ENCODE assay signal across 31 cellular contexts in the genomic region with DNA sequence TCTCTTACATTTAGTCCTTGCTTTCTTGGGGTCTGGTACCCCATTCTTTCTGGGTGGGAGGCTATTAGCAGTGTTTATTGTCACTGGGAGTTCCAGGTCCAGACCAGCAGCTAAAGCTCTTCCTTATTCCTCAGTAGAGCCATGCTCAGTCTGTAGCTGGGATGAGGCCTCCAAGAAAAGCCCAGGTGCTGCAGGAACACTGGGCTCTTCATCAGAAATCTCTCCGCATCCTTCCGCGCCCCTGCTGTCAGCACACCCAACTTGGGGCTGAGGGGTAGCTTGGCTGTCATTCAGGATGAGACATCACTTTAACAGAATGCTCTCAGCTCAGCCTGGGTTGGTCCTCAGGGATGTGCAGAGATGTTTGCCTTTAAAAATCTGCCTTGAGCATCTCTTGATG.
"Had no signal": no experiment of that assay in that cellular context is flagged by ENCODE, and none has a peak within 500 bp of the region (broad histone marks: within the 10 kb centered on the region; RNA-seq: fewer than 3 reads in every experiment).

No MANE protein-coding gene starts in this region.

- DNase-seq: activated CD4-positive, alpha-beta T cell treated with anti-CD3 and anti-CD28 coated beads for 36 hours; activated CD4-positive, alpha-beta T cell treated with anti-CD3 and anti-CD28 coated beads, Interleukin-2, amount 50 U/mL, for 1 hour; activated CD4-positive, alpha-beta T cell treated with anti-CD3 and anti-CD28 coated beads, Interleukin-2, amount 50 U/mL, for 48 hours; activated CD4-positive, CD25-positive, alpha-beta regulatory T cell; activated CD4-positive, CD25-positive, alpha-beta regulatory T cell treated with anti-CD3 and anti-CD28 coated beads, Interleukin-2, amount 50 U/mL, for 72 hours; activated CD8-positive, alpha-beta memory T cell treated with anti-CD3 and anti-CD28 coated beads for 24 hours; activated CD8-positive, alpha-beta T cell treated with anti-CD3 and anti-CD28 coated beads for 36 hours; activated effector memory CD4-positive, alpha-beta T cell treated with Interleukin-2 at 50 U/mL for 16 hours; activated gamma-delta T cell treated with Interleukin-2 at 50 U/mL for 16 hours; activated naive CD4-positive, alpha-beta T cell treated with Interleukin-2 at 50 U/mL for 16 hours; activated naive CD8-positive, alpha-beta T cell treated with anti-CD3 and anti-CD28 coated beads, Interleukin-2, amount 10 ng/mL, durations not matched to agents 7 days and 5 days; activated T-cell treated with anti-CD3 and anti-CD28 coated beads, Interleukin-2, amount 50 U/mL, for 4 hours; amniotic stem cell; aorta; body of pancreas; central memory CD4-positive, alpha-beta T cell; effector CD4-positive, alpha-beta T cell; effector memory CD8-positive, alpha-beta T cell; erythroblast; foreskin keratinocyte; gastrocnemius medialis; heart right ventricle; T-helper 2 cell had no signal

- H3K4me1 Mint-ChIP-seq: activated naive CD8-positive, alpha-beta T cell treated with anti-CD3 and anti-CD28 coated beads, Interleukin-2, amount 10 ng/mL, durations not matched to agents 7 days and 5 days; activated T-helper 17 cell treated with anti-CD3 and anti-CD28 coated beads, Interleukin-2, amount 50 U/mL, for 72 hours had no signal

- H3K79me2 ChIP-seq: hepatocyte had no signal

- H2AFZ ChIP-seq: hepatocyte had no signal

- H3K4me3 Mint-ChIP-seq: activated CD4-positive, alpha-beta T cell treated with anti-CD3 and anti-CD28 coated beads for 36 hours; activated CD8-positive, alpha-beta T cell treated with anti-CD3 and anti-CD28 coated beads for 36 hours; activated naive CD8-positive, alpha-beta T cell treated with anti-CD3 and anti-CD28 coated beads, Interleukin-2, amount 10 ng/mL, durations not matched to agents 7 days and 5 days; activated T-cell treated with anti-CD3 and anti-CD28 coated beads, Interleukin-2, amount 50 U/mL, for 4 hours; activated T-helper 17 cell treated with anti-CD3 and anti-CD28 coated beads, Interleukin-2, amount 50 U/mL, for 72 hours; dendritic cell treated with granulocyte-macrophage colony-stimulating factor and Interleukin-4, amounts not matched to agents 40 ng/mL and 50 ng/mL, for 4 days; effector memory CD8-positive, alpha-beta T cell had no signal

- H3K4me2 ChIP-seq: hepatocyte had no signal

- H3K27ac Mint-ChIP-seq: activated CD4-positive, alpha-beta T cell treated with anti-CD3 and anti-CD28 coated beads for 36 hours; activated CD8-positive, alpha-beta T cell treated with anti-CD3 and anti-CD28 coated beads for 36 hours; activated naive CD8-positive, alpha-beta T cell treated with anti-CD3 and anti-CD28 coated beads, Interleukin-2, amount 10 ng/mL, durations not matched to agents 7 days and 5 days; activated T-helper 17 cell treated with anti-CD3 and anti-CD28 coated beads, Interleukin-2, amount 50 U/mL, for 72 hours; dendritic cell treated with granulocyte-macrophage colony-stimulating factor and Interleukin-4, amounts not matched to agents 40 ng/mL and 50 ng/mL, for 4 days had no signal

- H3K27me3 ChIP-seq: body of pancreas, breast epithelium, cardiac muscle cell, hepatocyte had no signal

- H3K36me3 Mint-ChIP-seq: activated naive CD4-positive, alpha-beta T cell treated with anti-CD3 and anti-CD28 coated beads, Interleukin-2, amount 50 U/mL, for 72 hours; activated naive CD8-positive, alpha-beta T cell treated with anti-CD3 and anti-CD28 coated beads, Interleukin-2, amount 10 ng/mL, durations not matched to agents 7 days and 5 days had no signal

- H3K27me3 Mint-ChIP-seq: activated CD4-positive, alpha-beta T cell treated with anti-CD3 and anti-CD28 coated beads for 36 hours; activated CD8-positive, alpha-beta T cell treated with anti-CD3 and anti-CD28 coated beads for 36 hours; activated naive CD8-positive, alpha-beta T cell treated with anti-CD3 and anti-CD28 coated beads, Interleukin-2, amount 10 ng/mL, durations not matched to agents 7 days and 5 days; activated T-helper 17 cell treated with anti-CD3 and anti-CD28 coated beads, Interleukin-2, amount 50 U/mL, for 72 hours; dendritic cell treated with granulocyte-macrophage colony-stimulating factor and Interleukin-4, amounts not matched to agents 40 ng/mL and 50 ng/mL, for 4 days; effector memory CD8-positive, alpha-beta T cell had no signal

- H3K9me3 ChIP-seq: body of pancreas, breast epithelium, esophagus muscularis mucosa, gastrocnemius medialis, heart right ventricle had no signal

- H3K27ac ChIP-seq: body of pancreas, breast epithelium, cardiac muscle cell, coronary artery, esophagus muscularis mucosa, foreskin keratinocyte, gastrocnemius medialis, heart right ventricle, hepatocyte had no signal

- H3K9me3 Mint-ChIP-seq: activated CD8-positive, alpha-beta T cell treated with anti-CD3 and anti-CD28 coated beads for 36 hours; activated naive CD4-positive, alpha-beta T cell treated with anti-CD3 and anti-CD28 coated beads, Interleukin-2, amount 50 U/mL, for 72 hours; activated naive CD8-positive, alpha-beta T cell treated with anti-CD3 and anti-CD28 coated beads, Interleukin-2, amount 10 ng/mL, durations not matched to agents 7 days and 5 days; activated T-cell treated with anti-CD3 and anti-CD28 coated beads, Interleukin-2, amount 50 U/mL, for 4 hours; activated T-helper 17 cell treated with anti-CD3 and anti-CD28 coated beads, Interleukin-2, amount 50 U/mL, for 72 hours; dendritic cell treated with granulocyte-macrophage colony-stimulating factor and Interleukin-4, amounts not matched to agents 40 ng/mL and 50 ng/mL, for 4 days; effector memory CD8-positive, alpha-beta T cell had no signal

- H3K4me3 ChIP-seq: body of pancreas, breast epithelium, cardiac muscle cell, coronary artery, esophagus muscularis mucosa, gastrocnemius medialis, heart right ventricle, hepatocyte had no signal

- H3K36me3 ChIP-seq: breast epithelium, cardiac muscle cell, esophagus muscularis mucosa, gastrocnemius medialis, heart right ventricle had no signal

- H3K4me1 ChIP-seq: body of pancreas, breast epithelium, esophagus muscularis mucosa, foreskin keratinocyte had no signal

- ATAC-seq: activated CD4-positive, alpha-beta T cell treated with anti-CD3 and anti-CD28 coated beads for 36 hours; activated CD8-positive, alpha-beta T cell treated with anti-CD3 and anti-CD28 coated beads for 36 hours; activated naive CD4-positive, alpha-beta T cell treated with anti-CD3 and anti-CD28 coated beads, Interleukin-2, amount 50 U/mL, for 72 hours; activated T-cell treated with anti-CD3 and anti-CD28 coated beads, Interleukin-2, amount 50 U/mL, for 4 hours; activated T-helper 17 cell treated with anti-CD3 and anti-CD28 coated beads, Interleukin-2, amount 50 U/mL, for 72 hours; body of pancreas; effector memory CD8-positive, alpha-beta T cell; foreskin keratinocyte; gastrocnemius medialis; heart right ventricle had no signal
